Comparison of ENCODE assay signal across 23 cellular contexts in the genomic region with DNA sequence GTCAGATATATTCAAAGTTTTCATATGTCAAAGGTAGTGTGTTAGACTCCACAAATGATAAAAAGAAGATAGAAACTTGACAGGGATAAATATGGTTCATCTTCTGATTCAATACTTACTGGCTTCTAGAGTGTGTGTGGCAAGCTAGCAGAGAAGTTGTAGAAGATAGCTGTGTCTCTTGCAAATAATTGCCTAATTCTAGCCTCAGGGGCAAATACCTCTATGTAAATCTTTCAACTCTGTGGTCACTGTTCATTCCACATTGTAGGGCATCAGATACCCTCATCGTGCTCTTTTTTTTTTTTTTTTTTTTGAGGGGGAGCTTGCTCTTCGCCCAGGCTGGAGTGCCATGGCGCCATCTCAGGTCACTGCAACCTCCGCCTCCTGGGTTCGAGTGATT. TPM values are rescaled to one million over a fixed set of nuclear protein-coding genes. Genes with fewer than 3 reads are reported as not detected.
DNase-seq lines count a peak whose midpoint lies in the region; ATAC-seq, FAIRE-seq and TF ChIP-seq lines count a peak whose summit lies in the region.
"Had no signal": no experiment of that assay in that cellular context is flagged by ENCODE, and none has a peak within 500 bp of the region (broad histone marks: within the 10 kb centered on the region; RNA-seq: fewer than 3 reads in every experiment).

No MANE protein-coding gene starts in this region.

- no peak overlapping the region for H3K4me3 ChIP-seq in AG10803 (ENCODE audit: low read length)
- H3K4me3 ChIP-seq: neural progenitor cell had no signal

- no peak for ATAC-seq in HG03159 (IDR thresholded peaks at IDR 0.05; ENCODE audit: unreplicated experiment)
- ATAC-seq: activated naive CD8-positive, alpha-beta T cell treated with anti-CD3 and anti-CD28 coated beads, Interleukin-2, amount 50 U/mL, for 24 hours; effector memory CD8-positive, alpha-beta T cell; T-helper 17 cell had no signal

- no peak for FAIRE-seq in HTR-8/SVneo (lab: Jason Lieb, UNC)

- DNase-seq in AG10803 (ENCODE audit: low read depth) (peak; percentile 84), HTR-8/SVneo (ENCODE audit: insufficient read length, low spot score) (peak; percentile 77), RPMI7951 (ENCODE audit: low read depth) (peak; percentile 27), germinal center (ENCODE audit: low spot score) (peak; percentile 59), amniotic stem cell (lab: John Stamatoyannopoulos, UW) (no peak), DMS 273 treated with DMSO at 0.1 percent for 48 hours (lab: John Stamatoyannopoulos, UW) (no peak)
- no peak for DNase-seq in effector CD4-positive, alpha-beta T cell
- DNase-seq: activated CD4-positive, CD25-positive, alpha-beta regulatory T cell; activated CD8-positive, alpha-beta memory T cell treated with anti-CD3 and anti-CD28 coated beads for 24 hours; activated naive CD8-positive, alpha-beta T cell treated with anti-CD3 and anti-CD28 coated beads, Interleukin-2, amount 50 U/mL, for 24 hours; CD4-positive, alpha-beta memory T cell; central memory CD4-positive, alpha-beta T cell; DMS79 treated with DMSO at 0.1 percent for 48 hours; effector memory CD8-positive, alpha-beta T cell; hypothalamus; kidney glomerular epithelial cell; NCI-H1048; stimulated activated CD4-positive, alpha-beta T cell treated with anti-CD3 and anti-CD28 coated beads, Interleukin-15, amount 100 ng/mL, for 24 hours; stimulated activated naive CD4-positive, alpha-beta T cell treated with Interleukin-2 at 50 U/mL for 16 hours; T-helper 17 cell; upper lobe of left lung had no signal

- TF ChIP-seq CTCF in AG10803 (conservative IDR thresholded peaks at IDR 0.05; ENCODE audit: low read length) = no peak

RNA-seq across cellular contexts. Expression of gene OLR1, which starts 1.7 kb away (rescaled TPM):
- not detected in 2 replicates for total RNA-seq in RPMI7951 (2014; rRNA removed; shearing (Covaris generic))

RNA-seq across cellular contexts. Expression of gene TMEM52B, which starts 8.6 kb away (rescaled TPM):
- not detected in 2 replicates for total RNA-seq in RPMI7951 (2014; rRNA removed; shearing (Covaris generic))
- total RNA-seq: CD4-positive, alpha-beta memory T cell; T-helper 17 cell had no signal

RNA-seq across cellular contexts. Expression of gene CLEC7A, which starts 40.2 kb away (rescaled TPM):
- total RNA-seq in RPMI7951 (2014; rRNA removed; shearing (Covaris generic)) = not detected in 2 replicates

RNA-seq across cellular contexts. Expression of gene GABARAPL1, which starts 42.5 kb away (rescaled TPM):
- 14.3 and 20.7 TPM in 2 replicates for total RNA-seq in RPMI7951 (2014; rRNA removed; shearing (Covaris generic))

Comparison
In these comparisons a context has a peak if more than half of its experiments do, and no peak if none do; other contexts are left out.
1. DNase-seq: peak in AG10803 (single experiment), HTR-8/SVneo (single experiment), RPMI7951 (single experiment) and germinal center (single experiment); none in amniotic stem cell (single experiment), DMS 273 treated with DMSO at 0.1 percent for 48 hours (single experiment) and effector CD4-positive, alpha-beta T cell (single experiment).